Comparison of ENCODE assay signal across 1 cellular context in the genomic region with DNA sequence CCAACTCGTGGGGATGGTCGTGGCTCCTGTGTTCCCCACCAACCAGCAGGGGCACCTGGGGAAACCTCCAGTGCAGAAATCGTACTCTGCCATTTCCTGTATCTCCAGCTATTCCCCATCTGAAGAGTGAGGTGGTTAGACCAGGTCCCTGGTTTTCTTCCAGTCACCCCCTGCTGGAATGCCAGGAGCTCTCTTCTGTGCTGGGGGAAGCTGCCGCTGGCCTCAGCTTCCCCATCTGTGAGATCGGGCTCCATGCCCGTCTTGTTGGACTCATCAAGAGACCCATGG.
TF ChIP-seq lines count a peak whose summit lies in the region.

No MANE protein-coding gene starts in this region.

TF ChIP-seq in WTC11, 78 proteins besides CTCF, POLR2A, EP300 and RAD21 (continued from another document):
- TF ChIP-seq, protein P1, sequence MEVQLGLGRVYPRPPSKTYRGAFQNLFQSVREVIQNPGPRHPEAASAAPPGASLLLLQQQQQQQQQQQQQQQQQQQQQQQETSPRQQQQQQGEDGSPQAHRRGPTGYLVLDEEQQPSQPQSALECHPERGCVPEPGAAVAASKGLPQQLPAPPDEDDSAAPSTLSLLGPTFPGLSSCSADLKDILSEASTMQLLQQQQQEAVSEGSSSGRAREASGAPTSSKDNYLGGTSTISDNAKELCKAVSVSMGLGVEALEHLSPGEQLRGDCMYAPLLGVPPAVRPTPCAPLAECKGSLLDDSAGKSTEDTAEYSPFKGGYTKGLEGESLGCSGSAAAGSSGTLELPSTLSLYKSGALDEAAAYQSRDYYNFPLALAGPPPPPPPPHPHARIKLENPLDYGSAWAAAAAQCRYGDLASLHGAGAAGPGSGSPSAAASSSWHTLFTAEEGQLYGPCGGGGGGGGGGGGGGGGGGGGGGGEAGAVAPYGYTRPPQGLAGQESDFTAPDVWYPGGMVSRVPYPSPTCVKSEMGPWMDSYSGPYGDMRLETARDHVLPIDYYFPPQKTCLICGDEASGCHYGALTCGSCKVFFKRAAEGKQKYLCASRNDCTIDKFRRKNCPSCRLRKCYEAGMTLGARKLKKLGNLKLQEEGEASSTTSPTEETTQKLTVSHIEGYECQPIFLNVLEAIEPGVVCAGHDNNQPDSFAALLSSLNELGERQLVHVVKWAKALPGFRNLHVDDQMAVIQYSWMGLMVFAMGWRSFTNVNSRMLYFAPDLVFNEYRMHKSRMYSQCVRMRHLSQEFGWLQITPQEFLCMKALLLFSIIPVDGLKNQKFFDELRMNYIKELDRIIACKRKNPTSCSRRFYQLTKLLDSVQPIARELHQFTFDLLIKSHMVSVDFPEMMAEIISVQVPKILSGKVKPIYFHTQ (CRISPR knock-in tag; IDR thresholded peaks at IDR 0.05): no peak
